In genomic region chr6:110415297-110415916, GRCh38 we compare ENCODE assay signal across 9 cellular contexts. TPM values are rescaled to one million over a fixed set of nuclear protein-coding genes. Genes with fewer than 3 reads are reported as not detected.
DNase-seq lines count a peak whose midpoint lies in the region; ATAC-seq lines count a peak whose summit lies in the region.
"Had no signal": no experiment of that assay in that cellular context is flagged by ENCODE, and none has a peak within 500 bp of the region (broad histone marks: within the 10 kb centered on the region; RNA-seq: fewer than 3 reads in every experiment).

Gene DDO (minus strand): TSS chr6:110415575. CDS start chr6:110413462, 2,113 bp downstream.

- H3K27me3 ChIP-seq in muscle layer of colon (ENCODE audit: control insufficient read depth in 1 of 2, insufficient read depth in 2 of 2, low read length in 2 of 2) = no peaks in the 10 kb centered on the region

- peak within 1 kb of the TSS; percentile 18 to 44 for H3K4me3 Mint-ChIP-seq in effector memory CD8-positive, alpha-beta T cell

- DNase-seq in Daoy (ENCODE audit: low read depth) (peak; percentile 80), OCI-M1 (lab: John Stamatoyannopoulos, UW) (peak; percentile 92), T-helper 1 cell (no peak), NCI-H2227 treated with DMSO at 0.1 percent for 48 hours (lab: John Stamatoyannopoulos, UW) (no peak), SIG-M5 (lab: John Stamatoyannopoulos, UW) (no peak), NCI-H128 (lab: John Stamatoyannopoulos, UW; ENCODE audit: unreplicated experiment) (no peak)
- no peak for DNase-seq in effector memory CD8-positive, alpha-beta T cell

- H3K9me3 Mint-ChIP-seq in effector memory CD8-positive, alpha-beta T cell = no peaks in the 10 kb centered on the region

- H3K9me3 ChIP-seq in muscle layer of colon (ENCODE audit: low read length) = no peaks in the 10 kb centered on the region

- no peaks in the 10 kb centered on the region for H3K36me3 ChIP-seq in muscle layer of colon (ENCODE audit: insufficient read depth, low read length)

- H3K4me1 Mint-ChIP-seq in effector memory CD8-positive, alpha-beta T cell (ENCODE audit: low read depth in 2 of 2) = peaks cover 5% of the 10 kb centered on the region in 2 donors

- peak within 1 kb of the TSS; percentile 69 for H3K27ac ChIP-seq in muscle layer of colon (ENCODE audit: low read depth, low read length)

- H3K27ac Mint-ChIP-seq in effector memory CD8-positive, alpha-beta T cell = peak within 1 kb of the TSS in 1 of 2 donors; percentile 15

- H3K27me3 Mint-ChIP-seq in effector memory CD8-positive, alpha-beta T cell = peaks cover 28 to 60% of the 10 kb centered on the region in 2 donors

- H3K9ac ChIP-seq in muscle layer of colon (ENCODE audit: low read length) = no peak within 1 kb of the TSS

- peak within 1 kb of the TSS; percentile 9 to 55 for H3K4me3 ChIP-seq in muscle layer of colon (ENCODE audit: low read depth in 1 of 2, low read length in 2 of 2)

- peaks cover 20% of the 10 kb centered on the region for H3K4me1 ChIP-seq in muscle layer of colon (ENCODE audit: insufficient read depth, low read length)

- H3K36me3 Mint-ChIP-seq in effector memory CD8-positive, alpha-beta T cell (ENCODE audit: insufficient read depth) = no peaks in the 10 kb centered on the region

- ATAC-seq in effector memory CD8-positive, alpha-beta T cell (replicated peaks) = peak; percentile 32

RNA-seq across cellular contexts. Expression of gene DDO, which starts in this region (rescaled TPM):
- total RNA-seq in Daoy (2014; rRNA removed; shearing (Covaris generic)) = 1.2 and 1.9 TPM in 2 replicates
- total RNA-seq: H1 had no signal

Comparison
In these comparisons a context has a peak if more than half of its experiments do, and no peak if none do; other contexts are left out.
1. DNase-seq: peak in Daoy (single experiment) and OCI-M1 (single experiment); none in effector memory CD8-positive, alpha-beta T cell (0 of 3), T-helper 1 cell (0 of 5), NCI-H2227 treated with DMSO at 0.1 percent for 48 hours (single experiment), SIG-M5 (single experiment) and NCI-H128 (single experiment).